In genomic region chr2:133668547-133668946, GRCh38 we compare ENCODE assay signal across 3 cellular contexts.
"Had no signal": no experiment of that assay in that cellular context is flagged by ENCODE, and none has a peak within 500 bp of the region (broad histone marks: within the 10 kb centered on the region; RNA-seq: fewer than 3 reads in every experiment).

No MANE protein-coding gene starts in this region.

- H3K4me3 ChIP-seq: GM12878 had no signal

- ATAC-seq: GM12878 had no signal

- DNase-seq: GDM1, GF-D8 had no signal
